ENCODE assay signal across 21 cellular contexts in genomic region chr13:30900952-30901749, GRCh38. TPM values are rescaled to one million over a fixed set of nuclear protein-coding genes. Genes with fewer than 3 reads are reported as not detected.
DNase-seq lines count a peak whose midpoint lies in the region; ATAC-seq, FAIRE-seq and TF ChIP-seq lines count a peak whose summit lies in the region.
"Had no signal": no experiment of that assay in that cellular context is flagged by ENCODE, and none has a peak within 500 bp of the region (broad histone marks: within the 10 kb centered on the region; RNA-seq: fewer than 3 reads in every experiment).

No MANE protein-coding gene starts in this region.

- peak overlapping the region; percentile 32 for H3K27ac Mint-ChIP-seq in chondrocyte (ENCODE audit: unreplicated experiment)
- H3K27ac Mint-ChIP-seq in stimulated activated effector memory CD8-positive, alpha-beta T cell treated with anti-CD3 and anti-CD28 coated beads, Interleukin-12 subunit alpha, Interleukin-12 subunit beta, amount 100 ng/mL, for 72 hours: no peak overlapping the region
- H3K27ac Mint-ChIP-seq: CD8-positive, alpha-beta T cell had no signal

- no peak overlapping the region for H3K4me3 ChIP-seq in mucosa of descending colon

- H3K36me3 ChIP-seq in mucosa of descending colon (ENCODE audit: low read depth): no peaks in the 10 kb centered on the region

- peaks cover 56% of the 10 kb centered on the region for H3K4me1 Mint-ChIP-seq in chondrocyte (ENCODE audit: low read depth)
- H3K4me1 Mint-ChIP-seq in stimulated activated effector memory CD8-positive, alpha-beta T cell treated with anti-CD3 and anti-CD28 coated beads, Interleukin-12 subunit alpha, Interleukin-12 subunit beta, amount 100 ng/mL, for 72 hours: peaks cover 31% of the 10 kb centered on the region

- no peaks in the 10 kb centered on the region for H3K4me1 ChIP-seq in mucosa of descending colon (ENCODE audit: low read depth)

- ATAC-seq in stimulated activated effector memory CD8-positive, alpha-beta T cell treated with anti-CD3 and anti-CD28 coated beads, Interleukin-12 subunit alpha, Interleukin-12 subunit beta, amount 100 ng/mL, for 72 hours: peak; percentile 50
- ATAC-seq in mucosa of descending colon: no peak
- no peak for ATAC-seq in HG02885 (IDR thresholded peaks at IDR 0.05; ENCODE audit: poor library complexity, unreplicated experiment)
- ATAC-seq in HG03139 (IDR thresholded peaks at IDR 0.05; ENCODE audit: unreplicated experiment): no peak
- ATAC-seq: CD8-positive, alpha-beta T cell; Panc1 had no signal

- DNase-seq in activated CD4-positive, alpha-beta T cell treated with anti-CD3 and anti-CD28 coated beads for 48 hours: peak; percentile 36
- DNase-seq in activated CD4-positive, alpha-beta T cell treated with anti-CD3 and anti-CD28 coated beads for 4 hours: no peak
- DNase-seq in GM18507 (ENCODE audit: extremely low spot score, insufficient read length, low read depth) (no peak), chondrocyte (ENCODE audit: low spot score) (no peak), mucosa of descending colon (no peak)
- DNase-seq in stimulated activated effector memory CD8-positive, alpha-beta T cell treated with anti-CD3 and anti-CD28 coated beads, Interleukin-12 subunit alpha, Interleukin-12 subunit beta, amount 100 ng/mL, for 72 hours (ENCODE audit: low spot score in 2 of 2): no peak
- DNase-seq: 8988T; CD8-positive, alpha-beta T cell; DMS79 treated with DMSO at 0.1 percent for 48 hours; NCI-H1105 treated with DMSO at 0.1 percent for 48 hours; NCI-H1694 treated with DMSO at 0.1 percent for 48 hours; NCI-H226; NCI-H524 treated with DMSO at 0.1 percent for 48 hours had no signal

- peak; percentile 35 for FAIRE-seq in GM18507 (lab: Jason Lieb, UNC)
- FAIRE-seq: GM12891, HTR-8/SVneo had no signal

- H3K4me3 Mint-ChIP-seq in chondrocyte (ENCODE audit: unreplicated experiment): no peak overlapping the region
- H3K4me3 Mint-ChIP-seq in stimulated activated effector memory CD8-positive, alpha-beta T cell treated with anti-CD3 and anti-CD28 coated beads, Interleukin-12 subunit alpha, Interleukin-12 subunit beta, amount 100 ng/mL, for 72 hours: no peak overlapping the region
- H3K4me3 Mint-ChIP-seq: CD8-positive, alpha-beta T cell had no signal

- intact Hi-C loops in mucosa of descending colon (cut with DNase I, micrococcal nuclease): no loop called here

- H3K9me3 Mint-ChIP-seq in chondrocyte (ENCODE audit: low read depth): no peaks in the 10 kb centered on the region
- H3K9me3 Mint-ChIP-seq in stimulated activated effector memory CD8-positive, alpha-beta T cell treated with anti-CD3 and anti-CD28 coated beads, Interleukin-12 subunit alpha, Interleukin-12 subunit beta, amount 100 ng/mL, for 72 hours: no peaks in the 10 kb centered on the region
- H3K9me3 Mint-ChIP-seq: CD8-positive, alpha-beta T cell had no signal

- H3K9me3 ChIP-seq in mucosa of descending colon: no peaks in the 10 kb centered on the region

- H3K36me3 Mint-ChIP-seq in chondrocyte (ENCODE audit: low read depth): no peaks in the 10 kb centered on the region
- no peaks in the 10 kb centered on the region for H3K36me3 Mint-ChIP-seq in stimulated activated effector memory CD8-positive, alpha-beta T cell treated with anti-CD3 and anti-CD28 coated beads, Interleukin-12 subunit alpha, Interleukin-12 subunit beta, amount 100 ng/mL, for 72 hours
- H3K36me3 Mint-ChIP-seq: CD8-positive, alpha-beta T cell had no signal

- H3K27me3 Mint-ChIP-seq in chondrocyte (ENCODE audit: low read depth): no peaks in the 10 kb centered on the region

- TF ChIP-seq CTCF in chondrocyte (IDR thresholded peaks at IDR 0.05) (no peak), mucosa of descending colon (IDR thresholded peaks at IDR 0.05) (no peak)

RNA-seq across cellular contexts. Expression of gene MEDAG, which starts 4.9 kb away (rescaled TPM):
- total RNA-seq in chondrocyte (2.8 to 21.0 TPM (median 19.0 TPM) in 3 replicates), mucosa of descending colon (10 to 100 TPM in 1 of 3 donors, 1 to 10 TPM in 1, under 1 TPM in 1; 0.46 to 11.0 (median 8.9) TPM)
- total RNA-seq: CD8-positive, alpha-beta T cell; G401; H4; SK-MEL-5 had no signal

RNA-seq across cellular contexts. Expression of gene TEX26, which starts 31.3 kb away (rescaled TPM):
- not detected in 3 replicates for total RNA-seq in chondrocyte
- total RNA-seq in mucosa of descending colon: not detected
- total RNA-seq: CD8-positive, alpha-beta T cell; G401; H4; SK-MEL-5 had no signal
